1 cellular context compared by ENCODE assay signal in the genomic region with DNA sequence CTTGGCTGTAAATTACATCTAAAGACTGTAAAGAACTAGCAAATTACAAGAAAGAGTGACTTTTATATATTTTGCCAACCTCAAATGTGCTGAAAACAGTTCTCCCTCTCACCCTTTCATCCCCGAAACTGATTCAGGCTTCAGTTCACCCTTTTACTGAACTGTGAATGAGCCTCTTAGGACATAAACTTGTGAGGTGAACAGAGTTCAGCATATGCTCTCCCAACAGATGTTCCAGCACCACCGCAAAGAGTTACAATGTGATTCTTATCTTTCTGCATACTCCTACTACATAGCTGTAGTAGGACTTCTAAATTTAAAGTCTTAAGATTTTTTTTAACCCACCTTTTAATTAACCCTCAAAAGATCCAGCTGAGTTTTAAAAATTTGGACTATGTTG.
TF ChIP-seq lines count a peak whose summit lies in the region.

No MANE protein-coding gene starts in this region.

TF ChIP-seq in GM12878, 131 proteins besides CTCF, POLR2A, EP300 and RAD21 (continued from another document):
- TF ChIP-seq, protein P1, sequence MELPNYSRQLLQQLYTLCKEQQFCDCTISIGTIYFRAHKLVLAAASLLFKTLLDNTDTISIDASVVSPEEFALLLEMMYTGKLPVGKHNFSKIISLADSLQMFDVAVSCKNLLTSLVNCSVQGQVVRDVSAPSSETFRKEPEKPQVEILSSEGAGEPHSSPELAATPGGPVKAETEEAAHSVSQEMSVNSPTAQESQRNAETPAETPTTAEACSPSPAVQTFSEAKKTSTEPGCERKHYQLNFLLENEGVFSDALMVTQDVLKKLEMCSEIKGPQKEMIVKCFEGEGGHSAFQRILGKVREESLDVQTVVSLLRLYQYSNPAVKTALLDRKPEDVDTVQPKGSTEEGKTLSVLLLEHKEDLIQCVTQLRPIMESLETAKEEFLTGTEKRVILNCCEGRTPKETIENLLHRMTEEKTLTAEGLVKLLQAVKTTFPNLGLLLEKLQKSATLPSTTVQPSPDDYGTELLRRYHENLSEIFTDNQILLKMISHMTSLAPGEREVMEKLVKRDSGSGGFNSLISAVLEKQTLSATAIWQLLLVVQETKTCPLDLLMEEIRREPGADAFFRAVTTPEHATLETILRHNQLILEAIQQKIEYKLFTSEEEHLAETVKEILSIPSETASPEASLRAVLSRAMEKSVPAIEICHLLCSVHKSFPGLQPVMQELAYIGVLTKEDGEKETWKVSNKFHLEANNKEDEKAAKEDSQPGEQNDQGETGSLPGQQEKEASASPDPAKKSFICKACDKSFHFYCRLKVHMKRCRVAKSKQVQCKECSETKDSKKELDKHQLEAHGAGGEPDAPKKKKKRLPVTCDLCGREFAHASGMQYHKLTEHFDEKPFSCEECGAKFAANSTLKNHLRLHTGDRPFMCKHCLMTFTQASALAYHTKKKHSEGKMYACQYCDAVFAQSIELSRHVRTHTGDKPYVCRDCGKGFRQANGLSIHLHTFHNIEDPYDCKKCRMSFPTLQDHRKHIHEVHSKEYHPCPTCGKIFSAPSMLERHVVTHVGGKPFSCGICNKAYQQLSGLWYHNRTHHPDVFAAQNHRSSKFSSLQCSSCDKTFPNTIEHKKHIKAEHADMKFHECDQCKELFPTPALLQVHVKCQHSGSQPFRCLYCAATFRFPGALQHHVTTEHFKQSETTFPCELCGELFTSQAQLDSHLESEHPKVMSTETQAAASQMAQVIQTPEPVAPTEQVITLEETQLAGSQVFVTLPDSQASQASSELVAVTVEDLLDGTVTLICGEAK (IDR thresholded peaks at IDR 0.05; ENCODE audit: borderline replicate concordance) = no peak
